In genomic region chr16:14338236-14338635, GRCh38 we compare ENCODE assay signal across 1 cellular context.
TF ChIP-seq lines count a peak whose summit lies in the region.

No MANE protein-coding gene starts in this region.

TF ChIP-seq in liver, 16 proteins besides CTCF, POLR2A, EP300 and RAD21 (continued from another document):
- TF ChIP-seq REST (IDR thresholded peaks at IDR 0.05) (no peak), GABPA (IDR thresholded peaks at IDR 0.05 in 1 of 2, conservative IDR thresholded peaks at IDR 0.05 in 1 of 2) (no peak), FOXA2 (IDR thresholded peaks at IDR 0.05) (no peak), YY1 (IDR thresholded peaks at IDR 0.05) (no peak), HNF4G (IDR thresholded peaks at IDR 0.05) (no peak), HNF4A (conservative IDR thresholded peaks at IDR 0.05) (no peak), TAF1 (conservative IDR thresholded peaks at IDR 0.05) (no peak), JUND (IDR thresholded peaks at IDR 0.05) (no peak)
- TF ChIP-seq, protein P1, sequence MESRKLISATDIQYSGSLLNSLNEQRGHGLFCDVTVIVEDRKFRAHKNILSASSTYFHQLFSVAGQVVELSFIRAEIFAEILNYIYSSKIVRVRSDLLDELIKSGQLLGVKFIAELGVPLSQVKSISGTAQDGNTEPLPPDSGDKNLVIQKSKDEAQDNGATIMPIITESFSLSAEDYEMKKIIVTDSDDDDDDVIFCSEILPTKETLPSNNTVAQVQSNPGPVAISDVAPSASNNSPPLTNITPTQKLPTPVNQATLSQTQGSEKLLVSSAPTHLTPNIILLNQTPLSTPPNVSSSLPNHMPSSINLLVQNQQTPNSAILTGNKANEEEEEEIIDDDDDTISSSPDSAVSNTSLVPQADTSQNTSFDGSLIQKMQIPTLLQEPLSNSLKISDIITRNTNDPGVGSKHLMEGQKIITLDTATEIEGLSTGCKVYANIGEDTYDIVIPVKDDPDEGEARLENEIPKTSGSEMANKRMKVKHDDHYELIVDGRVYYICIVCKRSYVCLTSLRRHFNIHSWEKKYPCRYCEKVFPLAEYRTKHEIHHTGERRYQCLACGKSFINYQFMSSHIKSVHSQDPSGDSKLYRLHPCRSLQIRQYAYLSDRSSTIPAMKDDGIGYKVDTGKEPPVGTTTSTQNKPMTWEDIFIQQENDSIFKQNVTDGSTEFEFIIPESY (IDR thresholded peaks at IDR 0.05): no peak
- TF ChIP-seq, protein P2, sequence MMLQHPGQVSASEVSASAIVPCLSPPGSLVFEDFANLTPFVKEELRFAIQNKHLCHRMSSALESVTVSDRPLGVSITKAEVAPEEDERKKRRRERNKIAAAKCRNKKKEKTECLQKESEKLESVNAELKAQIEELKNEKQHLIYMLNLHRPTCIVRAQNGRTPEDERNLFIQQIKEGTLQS (IDR thresholded peaks at IDR 0.05): no peak
- TF ChIP-seq, protein P3, sequence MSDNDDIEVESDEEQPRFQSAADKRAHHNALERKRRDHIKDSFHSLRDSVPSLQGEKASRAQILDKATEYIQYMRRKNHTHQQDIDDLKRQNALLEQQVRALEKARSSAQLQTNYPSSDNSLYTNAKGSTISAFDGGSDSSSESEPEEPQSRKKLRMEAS (IDR thresholded peaks at IDR 0.05): no peak
